ENCODE assay signal across 24 cellular contexts in genomic region chr2:113102133-113102532, GRCh38. TPM values are rescaled to one million over a fixed set of nuclear protein-coding genes. Genes with fewer than 3 reads are reported as not detected.
DNase-seq lines count a peak whose midpoint lies in the region; TF ChIP-seq lines count a peak whose summit lies in the region.
"Had no signal": no experiment of that assay in that cellular context is flagged by ENCODE, and none has a peak within 500 bp of the region (broad histone marks: within the 10 kb centered on the region; RNA-seq: fewer than 3 reads in every experiment).

No MANE protein-coding gene starts in this region.

- no peaks in the 10 kb centered on the region for H3K36me3 ChIP-seq in esophagus squamous epithelium
- H3K36me3 ChIP-seq: HAP-1, MG63 had no signal

- H3K9me3 Mint-ChIP-seq in activated naive CD8-positive, alpha-beta T cell (ENCODE audit: low read depth) = peaks cover 7% of the 10 kb centered on the region
- H3K9me3 Mint-ChIP-seq in activated naive CD8-positive, alpha-beta T cell treated with anti-CD3 and anti-CD28 coated beads for 36 hours = peaks cover 23% of the 10 kb centered on the region
- H3K9me3 Mint-ChIP-seq in activated CD4-positive, alpha-beta memory T cell treated with anti-CD3 and anti-CD28 coated beads, Interleukin-2, amount 10 ng/mL, durations not matched to agents 7 days and 5 days = peaks cover 21% of the 10 kb centered on the region
- H3K9me3 Mint-ChIP-seq in activated T-helper 2 cell treated with anti-CD3 and anti-CD28 coated beads, Interferon-gamma antibody, Interleukin-2, Interleukin-4, amounts not matched to agents 10 μg/mL and 5 μg/mL and 100 μg/mL, durations not matched to agents 14 hours and 24 hours and 36 hours = peaks cover 56% of the 10 kb centered on the region

- 92% methylated on average over 2 of the region's 2 CpGs for WGBS in esophagus squamous epithelium, 2 donors

- H3K27ac ChIP-seq in esophagus squamous epithelium = peak overlapping the region; percentile 14 to 70 (median 43)

- H3K27me3 ChIP-seq in esophagus squamous epithelium = no peaks in the 10 kb centered on the region
- H3K27me3 ChIP-seq: MG63 had no signal

- no peak overlapping the region for H3K4me3 ChIP-seq in esophagus squamous epithelium
- H3K4me3 ChIP-seq: GM12878, HAP-1, MG63 had no signal

- no peaks in the 10 kb centered on the region for H3K27me3 Mint-ChIP-seq in activated naive CD8-positive, alpha-beta T cell
- H3K27me3 Mint-ChIP-seq in activated naive CD8-positive, alpha-beta T cell treated with anti-CD3 and anti-CD28 coated beads for 36 hours = no peaks in the 10 kb centered on the region
- peaks cover 2% of the 10 kb centered on the region for H3K27me3 Mint-ChIP-seq in activated CD4-positive, alpha-beta memory T cell treated with anti-CD3 and anti-CD28 coated beads, Interleukin-2, amount 10 ng/mL, durations not matched to agents 7 days and 5 days
- H3K27me3 Mint-ChIP-seq in activated T-helper 2 cell treated with anti-CD3 and anti-CD28 coated beads, Interferon-gamma antibody, Interleukin-2, Interleukin-4, amounts not matched to agents 10 μg/mL and 5 μg/mL and 100 μg/mL, durations not matched to agents 14 hours and 24 hours and 36 hours (ENCODE audit: low read depth) = no peaks in the 10 kb centered on the region

- peaks cover 0 to 4% (median 0%) of the 10 kb centered on the region in 3 donors for H3K9me3 ChIP-seq in esophagus squamous epithelium
- H3K9me3 ChIP-seq: HAP-1 had no signal

- peaks cover 38% of the 10 kb centered on the region for H3K4me1 Mint-ChIP-seq in activated naive CD8-positive, alpha-beta T cell (ENCODE audit: low read depth)
- peaks cover 43% of the 10 kb centered on the region for H3K4me1 Mint-ChIP-seq in activated naive CD8-positive, alpha-beta T cell treated with anti-CD3 and anti-CD28 coated beads for 36 hours
- peaks cover 62% of the 10 kb centered on the region for H3K4me1 Mint-ChIP-seq in activated CD4-positive, alpha-beta memory T cell treated with anti-CD3 and anti-CD28 coated beads, Interleukin-2, amount 10 ng/mL, durations not matched to agents 7 days and 5 days
- H3K4me1 Mint-ChIP-seq in activated T-helper 2 cell treated with anti-CD3 and anti-CD28 coated beads, Interferon-gamma antibody, Interleukin-2, Interleukin-4, amounts not matched to agents 10 μg/mL and 5 μg/mL and 100 μg/mL, durations not matched to agents 14 hours and 24 hours and 36 hours (ENCODE audit: low read depth) = peaks cover 61% of the 10 kb centered on the region

- H3K36me3 Mint-ChIP-seq in activated naive CD8-positive, alpha-beta T cell = peaks cover 6% of the 10 kb centered on the region
- H3K36me3 Mint-ChIP-seq in activated naive CD8-positive, alpha-beta T cell treated with anti-CD3 and anti-CD28 coated beads for 36 hours = peaks cover 10% of the 10 kb centered on the region
- peaks cover 36% of the 10 kb centered on the region for H3K36me3 Mint-ChIP-seq in activated CD4-positive, alpha-beta memory T cell treated with anti-CD3 and anti-CD28 coated beads, Interleukin-2, amount 10 ng/mL, durations not matched to agents 7 days and 5 days (ENCODE audit: low read depth)
- peaks cover 51% of the 10 kb centered on the region for H3K36me3 Mint-ChIP-seq in activated T-helper 2 cell treated with anti-CD3 and anti-CD28 coated beads, Interferon-gamma antibody, Interleukin-2, Interleukin-4, amounts not matched to agents 10 μg/mL and 5 μg/mL and 100 μg/mL, durations not matched to agents 14 hours and 24 hours and 36 hours (ENCODE audit: low read depth)
- H3K36me3 Mint-ChIP-seq: CD8-positive, alpha-beta T cell had no signal

- POLR2A ChIA-PET in activated CD4-positive, alpha-beta memory T cell treated with anti-CD3 and anti-CD28 coated beads, Interleukin-2, amount 10 ng/mL, durations not matched to agents 7 days and 5 days (lab: Charles Lee) = no interaction called here

- no peak for DNase-seq in activated naive CD8-positive, alpha-beta T cell treated with anti-CD3 and anti-CD28 coated beads for 36 hours
- no peak for DNase-seq in activated CD4-positive, alpha-beta memory T cell treated with anti-CD3 and anti-CD28 coated beads, Interleukin-2, amount 10 ng/mL, durations not matched to agents 7 days and 5 days
- DNase-seq in activated T-helper 2 cell treated with anti-CD3 and anti-CD28 coated beads, Interferon-gamma antibody, Interleukin-2, Interleukin-4, amounts not matched to agents 10 μg/mL and 5 μg/mL and 100 μg/mL, durations not matched to agents 14 hours and 24 hours and 36 hours (ENCODE audit: low spot score) = no peak
- DNase-seq in esophagus squamous epithelium (lab: John Stamatoyannopoulos, UW) = no peak
- no peak for DNase-seq in islet precursor cell
- no peak for DNase-seq in erythroblast (lab: John Stamatoyannopoulos, UW)
- DNase-seq: C1 segment of cervical spinal cord; Caco-2; CD8-positive, alpha-beta T cell; GOT3; HFFc6; IMR-90; KG1; MG63; NCI-H1105 treated with DMSO at 0.1 percent for 48 hours; NCI-H146; NCI-H1930; NCI-H446; NCI-H524 treated with DMSO at 0.1 percent for 48 hours; NCI-H774 had no signal

- no peak overlapping the region for H3K4me3 Mint-ChIP-seq in activated naive CD8-positive, alpha-beta T cell
- no peak overlapping the region for H3K4me3 Mint-ChIP-seq in activated naive CD8-positive, alpha-beta T cell treated with anti-CD3 and anti-CD28 coated beads for 36 hours
- no peak overlapping the region for H3K4me3 Mint-ChIP-seq in activated CD4-positive, alpha-beta memory T cell treated with anti-CD3 and anti-CD28 coated beads, Interleukin-2, amount 10 ng/mL, durations not matched to agents 7 days and 5 days
- no peak overlapping the region for H3K4me3 Mint-ChIP-seq in activated T-helper 2 cell treated with anti-CD3 and anti-CD28 coated beads, Interferon-gamma antibody, Interleukin-2, Interleukin-4, amounts not matched to agents 10 μg/mL and 5 μg/mL and 100 μg/mL, durations not matched to agents 14 hours and 24 hours and 36 hours (ENCODE audit: low read depth)
- H3K4me3 Mint-ChIP-seq: CD8-positive, alpha-beta T cell; HFFc6 had no signal

- peaks cover 4 to 5% (median 4%) of the 10 kb centered on the region in 3 donors for H3K4me1 ChIP-seq in esophagus squamous epithelium
- H3K4me1 ChIP-seq: HAP-1 had no signal

- no peak for TF ChIP-seq CTCF in esophagus squamous epithelium (IDR thresholded peaks at IDR 0.05)

- intact Hi-C loops in activated T-helper 2 cell treated with anti-CD3 and anti-CD28 coated beads, Interferon-gamma antibody, Interleukin-2, Interleukin-4, amounts not matched to agents 10 μg/mL and 5 μg/mL and 100 μg/mL, durations not matched to agents 14 hours and 24 hours and 36 hours (cut with micrococcal nuclease) = no loop called here
- intact Hi-C loops in esophagus squamous epithelium (cut with DNase I) = no loop called here

- CTCF ChIA-PET in activated CD4-positive, alpha-beta memory T cell treated with anti-CD3 and anti-CD28 coated beads, Interleukin-2, amount 10 ng/mL, durations not matched to agents 7 days and 5 days (lab: Charles Lee) = interaction anchor here (1.2 kb wide), 1 partner anchor 288 kb away, joined by 3 read pairs; no protein-coding TSS in a partner anchor

- peak overlapping the region; percentile 18 for H3K27ac Mint-ChIP-seq in activated naive CD8-positive, alpha-beta T cell
- H3K27ac Mint-ChIP-seq in activated naive CD8-positive, alpha-beta T cell treated with anti-CD3 and anti-CD28 coated beads for 36 hours = no peak overlapping the region
- peak overlapping the region; percentile 17 for H3K27ac Mint-ChIP-seq in activated CD4-positive, alpha-beta memory T cell treated with anti-CD3 and anti-CD28 coated beads, Interleukin-2, amount 10 ng/mL, durations not matched to agents 7 days and 5 days
- peak overlapping the region; percentile 100 for H3K27ac Mint-ChIP-seq in activated T-helper 2 cell treated with anti-CD3 and anti-CD28 coated beads, Interferon-gamma antibody, Interleukin-2, Interleukin-4, amounts not matched to agents 10 μg/mL and 5 μg/mL and 100 μg/mL, durations not matched to agents 14 hours and 24 hours and 36 hours
- H3K27ac Mint-ChIP-seq: CD8-positive, alpha-beta T cell; HFFc6 had no signal

- TF ChIP-seq POLR2A in esophagus squamous epithelium (IDR thresholded peaks at IDR 0.05) (no peak), erythroblast (IDR thresholded peaks at IDR 0.05; ENCODE audit: low read length) (no peak)

RNA-seq across cellular contexts. Expression of gene IL1RN, which starts 25.3 kb away (rescaled TPM):
- total RNA-seq in activated naive CD8-positive, alpha-beta T cell treated with anti-CD3 and anti-CD28 coated beads for 36 hours = under 1 TPM; 0.19 to 0.30 TPM
- total RNA-seq in activated CD4-positive, alpha-beta memory T cell treated with anti-CD3 and anti-CD28 coated beads, Interleukin-2, amount 10 ng/mL, durations not matched to agents 7 days and 5 days = 1 to 10 TPM; 2.6 to 3.3 TPM
- 13.2 and 15.9 TPM in 2 replicates for total RNA-seq in activated T-helper 2 cell treated with anti-CD3 and anti-CD28 coated beads, Interferon-gamma antibody, Interleukin-2, Interleukin-4, amounts not matched to agents 10 μg/mL and 5 μg/mL and 100 μg/mL, durations not matched to agents 14 hours and 24 hours and 36 hours
- 1,000 to 10,000 TPM in 2 of 4 donors, 100 to 1,000 TPM in 2; 594 to 1,539 (median 978) TPM for total RNA-seq in esophagus squamous epithelium
- total RNA-seq: A673; Caco-2; CD8-positive, alpha-beta T cell; GM12878; HFFc6; IMR-90 had no signal

RNA-seq across cellular contexts. Expression of gene IL1F10, which starts 34.4 kb away (rescaled TPM):
- not detected for total RNA-seq in activated naive CD8-positive, alpha-beta T cell treated with anti-CD3 and anti-CD28 coated beads for 36 hours
- not detected for total RNA-seq in activated CD4-positive, alpha-beta memory T cell treated with anti-CD3 and anti-CD28 coated beads, Interleukin-2, amount 10 ng/mL, durations not matched to agents 7 days and 5 days
- total RNA-seq in activated T-helper 2 cell treated with anti-CD3 and anti-CD28 coated beads, Interferon-gamma antibody, Interleukin-2, Interleukin-4, amounts not matched to agents 10 μg/mL and 5 μg/mL and 100 μg/mL, durations not matched to agents 14 hours and 24 hours and 36 hours = not detected in 2 replicates
- under 1 TPM in 1 of 4 donors, not detected in 3; 0.53 TPM for total RNA-seq in esophagus squamous epithelium
- total RNA-seq: A673; Caco-2; CD8-positive, alpha-beta T cell; GM12878; HFFc6; IMR-90 had no signal

RNA-seq across cellular contexts. Expression of gene IL36RN, which starts 43.1 kb away (rescaled TPM):
- not detected for total RNA-seq in activated naive CD8-positive, alpha-beta T cell treated with anti-CD3 and anti-CD28 coated beads for 36 hours
- total RNA-seq in activated CD4-positive, alpha-beta memory T cell treated with anti-CD3 and anti-CD28 coated beads, Interleukin-2, amount 10 ng/mL, durations not matched to agents 7 days and 5 days = not detected
- not detected in 2 replicates for total RNA-seq in activated T-helper 2 cell treated with anti-CD3 and anti-CD28 coated beads, Interferon-gamma antibody, Interleukin-2, Interleukin-4, amounts not matched to agents 10 μg/mL and 5 μg/mL and 100 μg/mL, durations not matched to agents 14 hours and 24 hours and 36 hours
- total RNA-seq in esophagus squamous epithelium = 10 to 100 TPM in 3 of 4 donors, 1 to 10 TPM in 1; 5.0 to 90.7 (median 28.9) TPM
- total RNA-seq: A673; Caco-2; CD8-positive, alpha-beta T cell; GM12878; HFFc6; IMR-90 had no signal

RNA-seq across cellular contexts. Expression of gene IL36B, which starts 49.5 kb away (rescaled TPM):
- total RNA-seq in activated naive CD8-positive, alpha-beta T cell treated with anti-CD3 and anti-CD28 coated beads for 36 hours = not detected
- not detected for total RNA-seq in activated CD4-positive, alpha-beta memory T cell treated with anti-CD3 and anti-CD28 coated beads, Interleukin-2, amount 10 ng/mL, durations not matched to agents 7 days and 5 days
- not detected in 2 replicates for total RNA-seq in activated T-helper 2 cell treated with anti-CD3 and anti-CD28 coated beads, Interferon-gamma antibody, Interleukin-2, Interleukin-4, amounts not matched to agents 10 μg/mL and 5 μg/mL and 100 μg/mL, durations not matched to agents 14 hours and 24 hours and 36 hours
- 1 to 10 TPM in 2 of 4 donors, not detected in 2; 1.5 to 1.7 TPM for total RNA-seq in esophagus squamous epithelium
- total RNA-seq: A673; Caco-2; CD8-positive, alpha-beta T cell; GM12878; HFFc6; IMR-90 had no signal

Comparison
In these comparisons a context has a peak if more than half of its experiments do, and no peak if none do; other contexts are left out.
1. RNA of gene IL1RN, which starts 25.3 kb away (total RNA-seq): 594 to 1,539 TPM in esophagus squamous epithelium; 13.2 to 15.9 TPM in activated T-helper 2 cell treated with anti-CD3 and anti-CD28 coated beads, Interferon-gamma antibody, Interleukin-2, Interleukin-4, amounts not matched to agents 10 μg/mL and 5 μg/mL and 100 μg/mL, durations not matched to agents 14 hours and 24 hours and 36 hours, 2.6 to 3.3 TPM in activated CD4-positive, alpha-beta memory T cell treated with anti-CD3 and anti-CD28 coated beads, Interleukin-2, amount 10 ng/mL, durations not matched to agents 7 days and 5 days and 0.19 to 0.30 TPM in activated naive CD8-positive, alpha-beta T cell treated with anti-CD3 and anti-CD28 coated beads for 36 hours; every median in the first group is over 10 times any median in the second.